Comparison of ENCODE assay signal across 1 cellular context in genomic region chr1:41432481-41433280, GRCh38.
A peak's percentile ranks its signal among the peaks of the same experiment; 100 is the strongest.
TF ChIP-seq lines count a peak whose summit lies in the region.

No MANE protein-coding gene starts in this region.

TF ChIP-seq in HepG2, 621 proteins besides CTCF, POLR2A, EP300 and RAD21 (continued from another document and continues in another):
- no peak for TF ChIP-seq ZNF597 (CRISPR knock-in tag; IDR thresholded peaks at IDR 0.05)
- no peak for TF ChIP-seq GLMP (CRISPR knock-in tag; IDR thresholded peaks at IDR 0.05; ENCODE audit: borderline replicate concordance)
- 0 out of 2 replicates have a peak, but pooled peaks have one; percentile 19 for TF ChIP-seq BORCS8-MEF2B (CRISPR knock-in tag; IDR thresholded peaks at IDR 0.05)
- no peak for TF ChIP-seq MTA3 (CRISPR knock-in tag; IDR thresholded peaks at IDR 0.05)
- TF ChIP-seq ZNF101 (CRISPR knock-in tag; IDR thresholded peaks at IDR 0.05; ENCODE audit: borderline replicate concordance, low read depth), result no peak
- no peak for TF ChIP-seq ZFP36L1 (CRISPR knock-in tag; IDR thresholded peaks at IDR 0.05)
- TF ChIP-seq SALL1 (CRISPR knock-in tag; IDR thresholded peaks at IDR 0.05), result peak; percentile 63; the same call in 1 of the 2 replicates
- no peak; the same call in 1 of the 2 replicates for TF ChIP-seq RNF2 (conservative IDR thresholded peaks at IDR 0.05; ENCODE audit: low read depth)
- TF ChIP-seq NFRKB (IDR thresholded peaks at IDR 0.05), result no peak
- no peak for TF ChIP-seq ZSCAN29 (CRISPR knock-in tag; conservative IDR thresholded peaks at IDR 0.05)
- no peak for TF ChIP-seq IRX3 (CRISPR knock-in tag; IDR thresholded peaks at IDR 0.05; ENCODE audit: borderline replicate concordance, low read depth)
- TF ChIP-seq ZNF143 (CRISPR knock-in tag; IDR thresholded peaks at IDR 0.05), result no peak
- no peak for TF ChIP-seq ZNF33B (CRISPR knock-in tag; IDR thresholded peaks at IDR 0.05)
- no peak for TF ChIP-seq STAT5B (CRISPR knock-in tag; IDR thresholded peaks at IDR 0.05)
- TF ChIP-seq, protein P1, sequence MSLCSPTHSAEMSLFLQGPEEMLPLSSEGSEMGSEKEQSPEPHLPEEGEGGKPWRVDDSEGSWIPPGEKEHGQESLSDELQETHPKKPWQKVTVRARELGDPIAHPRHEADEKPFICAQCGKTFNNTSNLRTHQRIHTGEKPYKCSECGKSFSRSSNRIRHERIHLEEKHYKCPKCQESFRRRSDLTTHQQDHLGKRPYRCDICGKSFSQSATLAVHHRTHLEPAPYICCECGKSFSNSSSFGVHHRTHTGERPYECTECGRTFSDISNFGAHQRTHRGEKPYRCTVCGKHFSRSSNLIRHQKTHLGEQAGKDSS (CRISPR knock-in tag; IDR thresholded peaks at IDR 0.05; ENCODE audit: borderline replicate concordance, low read depth), result 0 out of 2 replicates have a peak, but pooled peaks have one; percentile 36
- no peak for TF ChIP-seq RBAK (CRISPR knock-in tag; IDR thresholded peaks at IDR 0.05)
- no peak for TF ChIP-seq ZNF850 (CRISPR knock-in tag; conservative IDR thresholded peaks at IDR 0.05)
- no peak for TF ChIP-seq GLI4 (CRISPR knock-in tag; IDR thresholded peaks at IDR 0.05; ENCODE audit: borderline replicate concordance)
- peak; percentile 57; the same call in 1 of the 2 replicates for TF ChIP-seq ZNF788 (CRISPR knock-in tag; IDR thresholded peaks at IDR 0.05; ENCODE audit: borderline replicate concordance)
- TF ChIP-seq SALL2 (CRISPR knock-in tag; IDR thresholded peaks at IDR 0.05), result no peak
- TF ChIP-seq GTF3A (CRISPR knock-in tag; conservative IDR thresholded peaks at IDR 0.05), result no peak
- no peak for TF ChIP-seq MBNL3 (CRISPR knock-in tag; conservative IDR thresholded peaks at IDR 0.05)
- no peak for TF ChIP-seq NCOR1 (IDR thresholded peaks at IDR 0.05; ENCODE audit: borderline replicate concordance, low read length)
- TF ChIP-seq ZKSCAN5 (CRISPR knock-in tag; IDR thresholded peaks at IDR 0.05), result no peak
- TF ChIP-seq PATZ1 (CRISPR knock-in tag; IDR thresholded peaks at IDR 0.05), result no peak
- peak; percentile 25 for TF ChIP-seq SKI (IDR thresholded peaks at IDR 0.05; ENCODE audit: partially characterized antibody)
- no peak for TF ChIP-seq ZNF24 (IDR thresholded peaks at IDR 0.05)
- TF ChIP-seq NR2F2 (IDR thresholded peaks at IDR 0.05; ENCODE audit: borderline replicate concordance, low read depth), result no peak
- TF ChIP-seq RXRB (CRISPR knock-in tag; IDR thresholded peaks at IDR 0.05; ENCODE audit: borderline replicate concordance), result peak; percentile 57; the same call in 1 of the 2 replicates
- TF ChIP-seq KDM2A (CRISPR knock-in tag; IDR thresholded peaks at IDR 0.05; ENCODE audit: borderline replicate concordance, low read depth), result 0 out of 2 replicates have a peak, but pooled peaks have one; percentile 46
- peak; percentile 23; the same call in 1 of the 2 replicates for TF ChIP-seq MAX (IDR thresholded peaks at IDR 0.05)
- peak; percentile 70; the same call in 1 of the 2 replicates for TF ChIP-seq ZNF580 (CRISPR knock-in tag; IDR thresholded peaks at IDR 0.05; ENCODE audit: borderline replicate concordance, low read depth)
- no peak for TF ChIP-seq ZNF326 (CRISPR knock-in tag; IDR thresholded peaks at IDR 0.05; ENCODE audit: borderline replicate concordance)
- TF ChIP-seq ERF (CRISPR knock-in tag; IDR thresholded peaks at IDR 0.05), result 0 out of 2 replicates have a peak, but pooled peaks have one; percentile 44
- TF ChIP-seq ZNF770 (CRISPR knock-in tag; IDR thresholded peaks at IDR 0.05), result no peak
- no peak for TF ChIP-seq TCF7L2 (IDR thresholded peaks at IDR 0.05; ENCODE audit: low read depth, low read length)
- no peak for TF ChIP-seq ZNF775 (CRISPR knock-in tag; IDR thresholded peaks at IDR 0.05; ENCODE audit: borderline replicate concordance)
- TF ChIP-seq MXD1 (CRISPR knock-in tag; IDR thresholded peaks at IDR 0.05), result 0 out of 2 replicates have a peak, but pooled peaks have one; percentile 22
- TF ChIP-seq, protein P2, sequence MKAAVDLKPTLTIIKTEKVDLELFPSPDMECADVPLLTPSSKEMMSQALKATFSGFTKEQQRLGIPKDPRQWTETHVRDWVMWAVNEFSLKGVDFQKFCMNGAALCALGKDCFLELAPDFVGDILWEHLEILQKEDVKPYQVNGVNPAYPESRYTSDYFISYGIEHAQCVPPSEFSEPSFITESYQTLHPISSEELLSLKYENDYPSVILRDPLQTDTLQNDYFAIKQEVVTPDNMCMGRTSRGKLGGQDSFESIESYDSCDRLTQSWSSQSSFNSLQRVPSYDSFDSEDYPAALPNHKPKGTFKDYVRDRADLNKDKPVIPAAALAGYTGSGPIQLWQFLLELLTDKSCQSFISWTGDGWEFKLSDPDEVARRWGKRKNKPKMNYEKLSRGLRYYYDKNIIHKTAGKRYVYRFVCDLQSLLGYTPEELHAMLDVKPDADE (CRISPR knock-in tag; IDR thresholded peaks at IDR 0.05), result no peak
- 0 out of 2 replicates have a peak, but pooled peaks have one; percentile 42 for TF ChIP-seq BHLHE40 (IDR thresholded peaks at IDR 0.05; ENCODE audit: low read length)
- no peak for TF ChIP-seq PAF1 (CRISPR knock-in tag; IDR thresholded peaks at IDR 0.05)
- no peak for TF ChIP-seq HNRNPH1 (optimal IDR thresholded peaks at IDR 0.05; ENCODE audit: low read depth, low read length)
- peak in 1 of 2 experiments; percentile 52; a peak in 1 of 4 replicates for TF ChIP-seq HMGXB4 (CRISPR knock-in tag; IDR thresholded peaks at IDR 0.05; ENCODE audit: borderline replicate concordance in 1 of 2, low read depth in 1 of 2)
- peak; percentile 47 for TF ChIP-seq GABPB1 (CRISPR knock-in tag; IDR thresholded peaks at IDR 0.05)
- TF ChIP-seq ZIK1 (CRISPR knock-in tag; IDR thresholded peaks at IDR 0.05; ENCODE audit: borderline replicate concordance, low read depth), result no peak
- TF ChIP-seq ZNF646 (CRISPR knock-in tag; IDR thresholded peaks at IDR 0.05), result no peak
- TF ChIP-seq TBX2 (CRISPR knock-in tag; IDR thresholded peaks at IDR 0.05; ENCODE audit: borderline replicate concordance), result peak; percentile 49; the same call in 1 of the 2 replicates
- TF ChIP-seq ZNF274 (CRISPR knock-in tag; IDR thresholded peaks at IDR 0.05), result peak; percentile 64; the same call in 1 of the 2 replicates
